Comparison of ENCODE assay signal across 9 cellular contexts in the genomic region with DNA sequence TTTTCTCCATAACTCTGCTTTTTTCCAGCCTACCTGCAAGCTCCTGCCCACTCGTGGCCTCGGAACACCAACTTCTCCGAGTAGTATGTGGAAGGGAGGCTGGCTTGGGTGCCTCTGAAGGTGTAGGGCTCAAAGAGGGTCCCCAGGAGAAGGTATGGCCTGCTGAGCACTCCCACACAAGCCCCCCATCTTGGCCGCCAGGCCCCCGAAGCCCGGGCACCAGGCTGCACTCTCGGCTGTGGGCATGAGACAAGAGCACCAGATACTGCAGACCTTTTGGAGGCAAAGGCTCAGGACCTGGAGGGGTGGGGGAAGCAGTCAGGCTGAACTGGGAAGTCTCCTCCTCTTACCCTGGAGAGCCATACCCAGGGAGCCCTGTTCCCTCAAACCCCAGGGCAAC. TPM values are rescaled to one million over a fixed set of nuclear protein-coding genes. Genes with fewer than 3 reads are reported as not detected.
DNase-seq lines count a peak whose midpoint lies in the region; ATAC-seq and TF ChIP-seq lines count a peak whose summit lies in the region.
"Had no signal": no experiment of that assay in that cellular context is flagged by ENCODE, and none has a peak within 500 bp of the region (broad histone marks: within the 10 kb centered on the region; RNA-seq: fewer than 3 reads in every experiment).

No MANE protein-coding gene starts in this region.

- H3K4me1 Mint-ChIP-seq in activated naive CD4-positive, alpha-beta T cell treated with anti-CD3 and anti-CD28 coated beads, Interleukin-2, amount 10 ng/mL, durations not matched to agents 7 days and 5 days, result peaks cover 43% of the 10 kb centered on the region
- H3K4me1 Mint-ChIP-seq in activated CD4-positive, alpha-beta memory T cell treated with anti-CD3 and anti-CD28 coated beads for 36 hours (ENCODE audit: low read depth), result peaks cover 37% of the 10 kb centered on the region

- H3K27me3 ChIP-seq in thyroid gland (no peaks in the 10 kb centered on the region), gastroesophageal sphincter (no peaks in the 10 kb centered on the region)

- 45 to 62% methylated on average over 7 of the region's 7 CpGs for WGBS in thyroid gland, 2 donors
- 83% methylated on average over 2 to 3 of the region's 7 CpGs for WGBS in gastroesophageal sphincter (ENCODE audit: low coverage in 1 of 2), 2 donors

- H3K27ac ChIP-seq in thyroid gland, result peak overlapping the region in 2 of 3 donors; percentile 49 to 78
- peak overlapping the region in 2 of 4 donors; percentile 91 to 93 for H3K27ac ChIP-seq in gastroesophageal sphincter

- no peak for DNase-seq in activated naive CD4-positive, alpha-beta T cell treated with anti-CD3 and anti-CD28 coated beads, Interleukin-2, amount 10 ng/mL, durations not matched to agents 7 days and 5 days
- DNase-seq in activated naive CD4-positive, alpha-beta T cell treated with anti-CD3 and anti-CD28 coated beads, Interleukin-2, amount 50 U/mL, for 16 hours, result no peak
- no peak for DNase-seq in activated CD4-positive, alpha-beta memory T cell treated with anti-CD3 and anti-CD28 coated beads for 36 hours
- DNase-seq in thyroid gland, result peak in 1 of 2 donors; percentile 24
- DNase-seq: NCI-H1694 had no signal

- peak overlapping the region; percentile 94 for H3K27ac Mint-ChIP-seq in activated naive CD4-positive, alpha-beta T cell treated with anti-CD3 and anti-CD28 coated beads, Interleukin-2, amount 10 ng/mL, durations not matched to agents 7 days and 5 days
- H3K27ac Mint-ChIP-seq in activated CD4-positive, alpha-beta memory T cell treated with anti-CD3 and anti-CD28 coated beads for 36 hours, result peak overlapping the region; percentile 92

- POLR2A ChIA-PET in activated CD4-positive, alpha-beta memory T cell treated with anti-CD3 and anti-CD28 coated beads for 36 hours (lab: Charles Lee), result no interaction called here

- H3K4me1 ChIP-seq in thyroid gland (peaks cover 15 to 18% of the 10 kb centered on the region in 2 donors), gastroesophageal sphincter (peaks cover 0 to 45% (median 14%) of the 10 kb centered on the region in 3 donors)

- TF ChIP-seq POLR2A in thyroid gland (IDR thresholded peaks at IDR 0.05), result no peak
- TF ChIP-seq POLR2A in gastroesophageal sphincter (IDR thresholded peaks at IDR 0.05), result no peak

- TF ChIP-seq CTCF in thyroid gland (IDR thresholded peaks at IDR 0.05) (no peak), gastroesophageal sphincter (IDR thresholded peaks at IDR 0.05) (no peak)

- H3K27me3 Mint-ChIP-seq in activated naive CD4-positive, alpha-beta T cell treated with anti-CD3 and anti-CD28 coated beads, Interleukin-2, amount 10 ng/mL, durations not matched to agents 7 days and 5 days, result no peaks in the 10 kb centered on the region
- H3K27me3 Mint-ChIP-seq in activated CD4-positive, alpha-beta memory T cell treated with anti-CD3 and anti-CD28 coated beads for 36 hours, result no peaks in the 10 kb centered on the region

- H3K4me3 Mint-ChIP-seq in activated naive CD4-positive, alpha-beta T cell treated with anti-CD3 and anti-CD28 coated beads, Interleukin-2, amount 10 ng/mL, durations not matched to agents 7 days and 5 days, result peak overlapping the region; percentile 89
- peak overlapping the region; percentile 91 for H3K4me3 Mint-ChIP-seq in activated CD4-positive, alpha-beta memory T cell treated with anti-CD3 and anti-CD28 coated beads for 36 hours

- no peaks in the 10 kb centered on the region for H3K36me3 ChIP-seq in thyroid gland
- peaks cover 0 to 25% of the 10 kb centered on the region in 2 donors for H3K36me3 ChIP-seq in gastroesophageal sphincter

- H3K9me3 ChIP-seq in iPS-18c (ENCODE audit: control insufficient read depth, insufficient read depth, low read length) (peaks cover 2% of the 10 kb centered on the region), thyroid gland (no peaks in the 10 kb centered on the region), gastroesophageal sphincter (no peaks in the 10 kb centered on the region)

- intact Hi-C loops in activated CD4-positive, alpha-beta memory T cell treated with anti-CD3 and anti-CD28 coated beads for 36 hours (cut with micrococcal nuclease), result no loop called here
- intact Hi-C loops in thyroid gland (cut with DNase I), result no loop called here

- no peaks in the 10 kb centered on the region for H3K9me3 Mint-ChIP-seq in activated naive CD4-positive, alpha-beta T cell treated with anti-CD3 and anti-CD28 coated beads, Interleukin-2, amount 10 ng/mL, durations not matched to agents 7 days and 5 days
- H3K9me3 Mint-ChIP-seq in activated CD4-positive, alpha-beta memory T cell treated with anti-CD3 and anti-CD28 coated beads for 36 hours, result no peaks in the 10 kb centered on the region

- ATAC-seq in HG03439 (IDR thresholded peaks at IDR 0.05; ENCODE audit: unreplicated experiment), result no peak
- no peak for ATAC-seq in GM18873 (IDR thresholded peaks at IDR 0.05; ENCODE audit: low FRiP score, unreplicated experiment)
- ATAC-seq in gastroesophageal sphincter, result no peak

- no peak for TF ChIP-seq EP300 in gastroesophageal sphincter (IDR thresholded peaks at IDR 0.05)

- CTCF ChIA-PET in activated naive CD4-positive, alpha-beta T cell treated with anti-CD3 and anti-CD28 coated beads, Interleukin-2, amount 10 ng/mL, durations not matched to agents 7 days and 5 days (lab: Charles Lee), result interaction anchor here (1.4 to 2.7 kb wide), 2 partner anchors 51 to 69 kb away, joined by 4 to 8 read pairs; no protein-coding TSS in a partner anchor
- CTCF ChIA-PET in activated CD4-positive, alpha-beta memory T cell treated with anti-CD3 and anti-CD28 coated beads for 36 hours (lab: Charles Lee), result interaction anchor here (2.8 kb wide), 1 partner anchor 19 kb away, joined by 29 read pairs; the partner anchor contains the start of gene ZNF672

- H3K4me3 ChIP-seq in iPS-18c (ENCODE audit: insufficient read depth, low read depth, low read length) (peak overlapping the region; percentile 74; the same call in 1 of the 2 replicates), thyroid gland (replicated peaks in 1 of 3) (no peak overlapping the region), gastroesophageal sphincter (peak overlapping the region in 1 of 2 donors; percentile 65)

- peaks cover 16% of the 10 kb centered on the region for H3K36me3 Mint-ChIP-seq in activated naive CD4-positive, alpha-beta T cell treated with anti-CD3 and anti-CD28 coated beads, Interleukin-2, amount 10 ng/mL, durations not matched to agents 7 days and 5 days
- peaks cover 22% of the 10 kb centered on the region for H3K36me3 Mint-ChIP-seq in activated CD4-positive, alpha-beta memory T cell treated with anti-CD3 and anti-CD28 coated beads for 36 hours

RNA-seq across cellular contexts. Expression of gene ZNF692, which starts 1.7 kb away (rescaled TPM):
- total RNA-seq in activated CD4-positive, alpha-beta memory T cell treated with anti-CD3 and anti-CD28 coated beads for 36 hours, result 10 to 100 TPM; 60.4 to 65.9 TPM
- total RNA-seq in thyroid gland, result 10 to 100 TPM; 17.2 to 59.7 (median 34.1) TPM
- total RNA-seq in gastroesophageal sphincter, result 10 to 100 TPM; 22.1 to 69.6 (median 28.4) TPM

RNA-seq across cellular contexts. Expression of gene ZNF672, which starts 19.2 kb away (rescaled TPM):
- 10 to 100 TPM; 50.3 to 51.4 TPM for total RNA-seq in activated CD4-positive, alpha-beta memory T cell treated with anti-CD3 and anti-CD28 coated beads for 36 hours
- total RNA-seq in thyroid gland, result 10 to 100 TPM; 43.5 to 82.2 (median 53.7) TPM
- total RNA-seq in gastroesophageal sphincter, result 10 to 100 TPM; 22.1 to 44.2 (median 34.3) TPM

RNA-seq across cellular contexts. Expression of gene SH3BP5L, which starts 31.5 kb away (rescaled TPM):
- total RNA-seq in activated CD4-positive, alpha-beta memory T cell treated with anti-CD3 and anti-CD28 coated beads for 36 hours, result 10 to 100 TPM; 19.7 to 19.9 TPM
- total RNA-seq in thyroid gland, result 10 to 100 TPM; 25.2 to 32.0 (median 30.0) TPM
- 10 to 100 TPM; 21.9 to 38.7 (median 28.4) TPM for total RNA-seq in gastroesophageal sphincter

RNA-seq across cellular contexts. Expression of gene PGBD2, which starts 48.8 kb away (rescaled TPM):
- total RNA-seq in activated CD4-positive, alpha-beta memory T cell treated with anti-CD3 and anti-CD28 coated beads for 36 hours, result 1 to 10 TPM; 4.2 to 4.3 TPM
- total RNA-seq in thyroid gland (10 to 100 TPM; 10.0 to 20.3 (median 14.4) TPM), gastroesophageal sphincter (1 to 10 TPM; 3.6 to 5.9 (median 4.7) TPM)
